In the genomic region with DNA sequence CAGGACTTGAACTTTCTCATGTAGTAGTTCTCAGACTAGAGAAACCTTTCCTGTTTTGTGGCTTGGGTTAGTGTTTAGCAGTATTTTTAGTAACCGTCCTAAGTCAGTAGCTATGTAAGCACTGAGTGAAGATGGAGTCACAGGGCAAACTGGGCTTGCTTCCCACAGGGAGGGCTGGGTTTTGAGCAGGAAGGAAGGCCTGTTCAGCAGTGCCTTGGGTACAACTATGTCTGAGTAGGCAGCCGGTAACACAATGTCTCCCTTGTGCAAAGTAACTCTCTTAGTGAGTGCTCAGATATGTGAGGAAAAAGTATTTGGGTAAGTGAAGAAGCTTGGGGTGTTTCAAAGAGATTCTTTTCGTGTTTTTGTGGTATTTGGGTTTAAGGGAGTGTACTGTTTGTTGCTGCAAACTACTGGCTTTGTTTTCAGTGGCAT, we compare ENCODE assay signal across 1 cellular context.
A peak's percentile ranks its signal among the peaks of the same experiment; 100 is the strongest.
TF ChIP-seq lines count a peak whose summit lies in the region.

No MANE protein-coding gene starts in this region.

TF ChIP-seq in IMR-90, 13 proteins besides CTCF, POLR2A, EP300 and RAD21 (continued from another document):
- no peak for TF ChIP-seq CHD1 (IDR thresholded peaks at IDR 0.05; ENCODE audit: low read depth, low read length)
- TF ChIP-seq RFX5 (IDR thresholded peaks at IDR 0.05; ENCODE audit: low read depth, low read length): no peak
- TF ChIP-seq BHLHE40 (IDR thresholded peaks at IDR 0.05; ENCODE audit: low read depth, low read length): no peak
- TF ChIP-seq MAZ (IDR thresholded peaks at IDR 0.05; ENCODE audit: borderline replicate concordance, low read depth, low read length): peak; percentile 46; the same call in 1 of the 2 replicates
- TF ChIP-seq SMC3 (IDR thresholded peaks at IDR 0.05; ENCODE audit: low read depth, low read length): no peak
